15 cellular contexts compared by ENCODE assay signal in the genomic region with DNA sequence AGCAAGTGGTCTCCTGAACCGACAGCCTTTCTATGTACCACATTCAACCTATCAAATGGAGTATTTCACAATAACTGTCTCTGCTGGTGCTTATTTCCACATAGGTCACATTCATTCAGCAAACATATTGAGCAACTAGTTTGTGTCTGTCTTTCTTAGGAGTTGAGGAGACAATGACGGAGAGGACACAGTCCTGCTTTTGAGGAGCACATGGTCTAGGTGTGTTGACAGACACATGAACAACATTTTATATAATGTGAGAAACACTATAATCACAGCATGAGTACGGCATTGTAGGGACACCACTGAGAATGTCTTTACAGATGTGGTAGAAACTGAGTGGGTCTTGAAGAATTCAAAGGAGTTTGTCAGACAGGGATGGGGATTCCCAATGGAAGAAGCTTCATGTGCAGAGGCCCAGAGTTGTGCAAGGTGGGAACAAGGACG. TPM values are rescaled to one million over a fixed set of nuclear protein-coding genes. Genes with fewer than 3 reads are reported as not detected.
DNase-seq lines count a peak whose midpoint lies in the region; ATAC-seq, FAIRE-seq and TF ChIP-seq lines count a peak whose summit lies in the region.
"Had no signal": no experiment of that assay in that cellular context is flagged by ENCODE, and none has a peak within 500 bp of the region (broad histone marks: within the 10 kb centered on the region; RNA-seq: fewer than 3 reads in every experiment).

No MANE protein-coding gene starts in this region.

- peak overlapping the region; percentile 77 for H3K27ac Mint-ChIP-seq in osteocyte (ENCODE audit: unreplicated experiment)
- H3K27ac Mint-ChIP-seq: IgD-negative memory B cell had no signal

- no peak for ATAC-seq in K562
- ATAC-seq: body of pancreas, heart left ventricle had no signal

- H2AFZ ChIP-seq in K562 (ENCODE audit: low read depth, low read length), result no peak overlapping the region

- TF ChIP-seq POLR2A in K562 (conservative IDR thresholded peaks at IDR 0.05), result no peak

- H3K36me3 Mint-ChIP-seq in osteocyte (ENCODE audit: unreplicated experiment), result no peaks in the 10 kb centered on the region
- H3K36me3 Mint-ChIP-seq: IgD-negative memory B cell had no signal

- H3K9me1 ChIP-seq in K562 (ENCODE audit: control insufficient read depth, insufficient read depth, low read length), result no peaks in the 10 kb centered on the region

- no peak for TF ChIP-seq EP300 in K562 (IDR thresholded peaks at IDR 0.05; ENCODE audit: low read length)

- WGBS in K562 (ENCODE audit: insufficient coverage, low coverage, missing lambda C conversion rate), result 32% methylated on average over 4 of the region's 4 CpGs

- H3K36me3 ChIP-seq in K562 (ENCODE audit: control insufficient read depth, insufficient read depth, low read length), result no peaks in the 10 kb centered on the region
- H3K36me3 ChIP-seq: heart left ventricle had no signal

- no TSS peak for BruUV-seq in K562 (replicated peaks; lab: Mats Ljungman, UMichigan)

- POLR2A ChIA-PET in K562 (lab: Yijun Ruan, JAX), result no interaction called here

- FAIRE-seq in K562 (lab: Jason Lieb, UNC), result no peak
- FAIRE-seq: TTC549 had no signal

- H3K4me3 ChIP-seq in K562, result no peak overlapping the region
- H3K4me3 ChIP-seq: body of pancreas, heart left ventricle, testis had no signal

- DNase-seq in H4 (ENCODE audit: low spot score) (peak; percentile 21), NOMO-1 treated with dmso at 0.1 percent for 144 hours (lab: John Stamatoyannopoulos, UW; ENCODE audit: unreplicated experiment) (peak; percentile 30), K562 (ENCODE audit: extremely low read depth in 1 of 4, low spot score in 3 of 4) (no peak), osteocyte (ENCODE audit: extremely low spot score, unreplicated experiment) (peak; percentile 5), SHP77 (lab: John Stamatoyannopoulos, UW) (no peak), Ammon's horn (ENCODE audit: low spot score) (no peak), GDM1 (lab: John Stamatoyannopoulos, UW) (no peak), SW 1271 (lab: John Stamatoyannopoulos, UW) (no peak)
- DNase-seq: DMS79 treated with DMSO at 0.1 percent for 48 hours, heart left ventricle, NCI-H446, testis had no signal

- no peak for TF ChIP-seq RAD21 in K562 (CRISPR knock-in tag; conservative IDR thresholded peaks at IDR 0.05 in 1 of 2, IDR thresholded peaks at IDR 0.05 in 1 of 2)

- no peaks in the 10 kb centered on the region for H3K4me1 ChIP-seq in K562 (replicated peaks in 1 of 2; ENCODE audit: control insufficient read depth in 2 of 2, insufficient read depth in 2 of 2, low read length in 2 of 2)
- H3K4me1 ChIP-seq: body of pancreas, testis had no signal

- no peak for TF ChIP-seq CTCF in K562 (IDR thresholded peaks at IDR 0.05 in 2 of 3, conservative IDR thresholded peaks at IDR 0.05 in 1 of 3; ENCODE audit: insufficient read depth in 2 of 3, low read depth in 1 of 3, low read length in 3 of 3)
- TF ChIP-seq CTCF in osteocyte (IDR thresholded peaks at IDR 0.05), result no peak

- no peaks in the 10 kb centered on the region for H3K79me2 ChIP-seq in K562 (ENCODE audit: control insufficient read depth, insufficient read depth, low read length)

- H4K20me1 ChIP-seq in K562 (replicated peaks; ENCODE audit: control insufficient read depth, insufficient read depth, low read length), result no peaks in the 10 kb centered on the region

- intact Hi-C loops in K562 (cut with micrococcal nuclease), result no loop called here

- H3K27me3 ChIP-seq in K562 (ENCODE audit: control insufficient read depth in 2 of 2, insufficient read depth in 2 of 2, low read length in 2 of 2), result no peaks in the 10 kb centered on the region
- H3K27me3 ChIP-seq: body of pancreas, heart left ventricle, testis had no signal

- CTCF ChIA-PET in K562 (lab: Yijun Ruan, JAX; ENCODE audit: low intra/inter-chr PET ratio), result no interaction called here

- H3K9me3 ChIP-seq in K562 (replicated peaks; ENCODE audit: control insufficient read depth, insufficient read depth, low read depth, low read length), result no peaks in the 10 kb centered on the region
- H3K9me3 ChIP-seq: body of pancreas, heart left ventricle, testis had no signal

- H3K4me3 Mint-ChIP-seq in osteocyte (ENCODE audit: unreplicated experiment), result no peak overlapping the region
- H3K4me3 Mint-ChIP-seq: IgD-negative memory B cell had no signal

- H3K4me2 ChIP-seq in K562 (ENCODE audit: insufficient read depth, low read length), result no peak overlapping the region

- no peak overlapping the region for H3K9ac ChIP-seq in K562 (ENCODE audit: insufficient read depth in 1 of 2, low read depth in 2 of 2, low read length in 2 of 2)

- in situ Hi-C loops in K562 (cut with MboI), result no loop called here

- H3K9me3 Mint-ChIP-seq in osteocyte (ENCODE audit: unreplicated experiment), result no peaks in the 10 kb centered on the region
- H3K9me3 Mint-ChIP-seq: IgD-negative memory B cell had no signal

- no peaks in the 10 kb centered on the region for H3K27me3 Mint-ChIP-seq in osteocyte (ENCODE audit: unreplicated experiment)

- peaks cover 21% of the 10 kb centered on the region for H3K4me1 Mint-ChIP-seq in osteocyte (ENCODE audit: unreplicated experiment)

- no peak overlapping the region for H3K27ac ChIP-seq in K562 (ENCODE audit: extremely low read depth, low read depth, low read length)
- H3K27ac ChIP-seq: testis had no signal

TF ChIP-seq in K562, 482 proteins besides CTCF, POLR2A, EP300 and RAD21 (continues in another document):
- TF ChIP-seq CEBPG (CRISPR knock-in tag; IDR thresholded peaks at IDR 0.05) (peak; percentile 39; the same call in 1 of the 2 replicates), CEBPG (tag; conservative IDR thresholded peaks at IDR 0.05 in 1 of 2, IDR thresholded peaks at IDR 0.05 in 1 of 2) (peak; percentile 60 to 67; a peak in 3 of 4 replicates), CEBPB (tag; IDR thresholded peaks at IDR 0.05) (peak; percentile 96), RAD51 (IDR thresholded peaks at IDR 0.05; ENCODE audit: borderline replicate concordance, low read depth) (no peak), HDAC2 (IDR thresholded peaks at IDR 0.05) (no peak), LCOR (CRISPR knock-in tag; IDR thresholded peaks at IDR 0.05) (no peak)

RNA-seq across cellular contexts. Expression of gene NFIL3, which starts 28.5 kb away (rescaled TPM):
- total RNA-seq in H4 (2014; rRNA removed; shearing (Covaris generic)), result 7.5 and 13.4 TPM in 2 replicates
- total RNA-seq in K562 (2011; cell fraction: chromatin; rRNA removed; ENCODE audit: low replicate concordance), result 4.2 and 15.9 TPM in 2 replicates
- total RNA-seq in K562 (2011; cell fraction: nucleolus; rRNA removed), result 3.5 and 3.9 TPM in 2 replicates
- 6.5 and 7.1 TPM in 2 replicates for total RNA-seq in K562 (2011; cell fraction: nucleoplasm; rRNA removed)
- total RNA-seq in K562 (2014; rRNA removed) (4.2 and 4.3 TPM in 2 replicates), K562 (2014; rRNA removed; fragmentation: Illumina TruSeq; extraction: Trizol) (12.3 and 12.4 TPM in 2 replicates), K562 (2015; rRNA removed; fragmentation: Illumina TruSeq; extraction: Trizol) (9.4 and 9.7 TPM in 2 replicates), K562 (2021) (11.9 and 13.8 TPM in 2 replicates), osteocyte (23.9 and 24.0 TPM in 2 replicates)
- polyA plus RNA-seq in K562 (2011; rRNA removed) (9.3 and 10.3 TPM in 2 replicates), K562 (2014; fragmentation: Illumina TruSeq; extraction: Trizol) (14.2 and 16.1 TPM in 2 replicates), K562 (2014; fragmentation: Nextera tagmentation; extraction: Ambion mirVana) (1 to 10 TPM; 3.2 to 3.8 TPM), K562 (2014; rRNA removed) (7.1 and 7.4 TPM in 2 replicates)
- 2.5 and 7.6 TPM in 2 replicates for polyA plus RNA-seq in K562 (2011; cell fraction: cytosol; rRNA removed)
- polyA plus RNA-seq in K562 (2011; cell fraction: nucleus; rRNA removed), result 4.4 and 11.7 TPM in 2 replicates
- 12.4 and 24.6 TPM in 2 replicates for polyA plus RNA-seq in K562 (2012)
- 7.6 and 11.7 TPM in 2 replicates for polyA minus RNA-seq in K562 (2011; rRNA and poly(A)+ RNA removed)
- polyA minus RNA-seq in K562 (2011; cell fraction: cytosol; rRNA and poly(A)+ RNA removed), result 5.7 and 6.4 TPM in 2 replicates
- polyA minus RNA-seq in K562 (2011; cell fraction: nucleus; rRNA and poly(A)+ RNA removed), result 1.9 and 7.8 TPM in 2 replicates

RNA-seq across cellular contexts. Expression of gene AUH, which starts 33.4 kb away (rescaled TPM):
- 12.9 TPM in 2 replicates for total RNA-seq in H4 (2014; rRNA removed; shearing (Covaris generic))
- 16.8 and 53.1 TPM in 2 replicates for total RNA-seq in K562 (2011; cell fraction: chromatin; rRNA removed; ENCODE audit: low replicate concordance)
- 7.8 and 11.6 TPM in 2 replicates for total RNA-seq in K562 (2011; cell fraction: nucleolus; rRNA removed)
- 18.8 and 30.1 TPM in 2 replicates for total RNA-seq in K562 (2011; cell fraction: nucleoplasm; rRNA removed)
- total RNA-seq in K562 (2014; rRNA removed), result 29.0 and 32.8 TPM in 2 replicates
- 11.1 and 12.4 TPM in 2 replicates for total RNA-seq in K562 (2014; rRNA removed; fragmentation: Illumina TruSeq; extraction: Trizol)
- 9.4 and 10.1 TPM in 2 replicates for total RNA-seq in K562 (2015; rRNA removed; fragmentation: Illumina TruSeq; extraction: Trizol)
- 12.7 and 13.5 TPM in 2 replicates for total RNA-seq in K562 (2021)
- 6.3 and 6.9 TPM in 2 replicates for polyA plus RNA-seq in K562 (2011; rRNA removed)
- 2.6 and 3.3 TPM in 2 replicates for polyA plus RNA-seq in K562 (2011; cell fraction: cytosol; rRNA removed)
- polyA plus RNA-seq in K562 (2011; cell fraction: nucleus; rRNA removed), result 10.3 and 13.3 TPM in 2 replicates
- polyA plus RNA-seq in K562 (2012), result 6.8 and 9.1 TPM in 2 replicates
- polyA plus RNA-seq in K562 (2014; fragmentation: Illumina TruSeq; extraction: Trizol), result 6.1 and 6.3 TPM in 2 replicates
- polyA plus RNA-seq in K562 (2014; fragmentation: Nextera tagmentation; extraction: Ambion mirVana), result 1 to 10 TPM; 3.4 to 4.5 TPM
- 16.3 and 16.8 TPM in 2 replicates for polyA plus RNA-seq in K562 (2014; rRNA removed)
- polyA minus RNA-seq in K562 (2011; rRNA and poly(A)+ RNA removed), result 11.6 and 12.7 TPM in 2 replicates
- 2.7 and 3.0 TPM in 2 replicates for polyA minus RNA-seq in K562 (2011; cell fraction: cytosol; rRNA and poly(A)+ RNA removed)
- polyA minus RNA-seq in K562 (2011; cell fraction: nucleus; rRNA and poly(A)+ RNA removed), result 22.3 and 25.0 TPM in 2 replicates
- 14.6 and 14.8 TPM in 2 replicates for total RNA-seq in osteocyte

Comparison
In these comparisons a context has a peak if more than half of its experiments do, and no peak if none do; other contexts are left out.
1. DNase-seq: peak in H4 (single experiment), NOMO-1 treated with dmso at 0.1 percent for 144 hours (single experiment) and osteocyte (single experiment); none in K562 (0 of 4), SHP77 (0 of 2), Ammon's horn (single experiment), GDM1 (single experiment) and SW 1271 (0 of 2).